7 cellular contexts compared by ENCODE assay signal in the genomic region with DNA sequence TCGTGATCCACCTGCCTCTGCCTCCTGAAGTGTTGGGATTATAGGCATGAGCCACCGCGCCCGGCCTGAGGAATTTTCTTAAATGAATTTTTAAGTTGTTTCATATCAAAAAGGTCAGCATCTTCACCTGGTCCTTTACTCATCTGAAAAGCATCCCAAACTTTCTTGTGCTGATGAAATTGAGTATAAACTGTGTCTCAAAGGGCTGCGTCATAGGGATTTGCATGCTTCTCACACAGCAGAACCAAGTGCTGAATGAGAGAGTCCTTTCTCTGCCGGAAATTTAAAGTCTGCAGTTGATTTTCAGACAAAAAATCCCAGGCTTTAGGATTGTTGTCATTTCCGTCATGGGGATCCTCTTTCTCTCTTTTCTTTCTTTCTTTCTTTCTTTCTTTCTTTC.
DNase-seq lines count a peak whose midpoint lies in the region; FAIRE-seq and TF ChIP-seq lines count a peak whose summit lies in the region.
"Not testable (repeated sequence)": the region's sequence is repeated elsewhere in the genome, so short reads cannot be mapped to it uniquely, and the experiment has no call there.

No MANE protein-coding gene starts in this region.

- H4K12ac ChIP-seq in trophoblast cell (ENCODE audit: low read depth, low read length) = not testable (repeated sequence)

- H3K27me3 ChIP-seq in Karpas-422 (ENCODE audit: low read length); bronchial epithelial cell (ENCODE audit: control insufficient read depth, insufficient read depth, low read length); trophoblast cell (ENCODE audit: insufficient read depth, low read length): not testable (repeated sequence)

- not testable (repeated sequence) for H2BK5ac ChIP-seq in trophoblast cell (ENCODE audit: low read depth, low read length, poor library complexity)

- not testable (repeated sequence) for H3K36me3 ChIP-seq in Karpas-422 (ENCODE audit: insufficient read depth, low read length); bronchial epithelial cell (ENCODE audit: control insufficient read depth, insufficient read depth, low read length); trophoblast cell (ENCODE audit: control insufficient read depth in 1 of 2, insufficient read depth in 2 of 2, low read length in 2 of 2)

- not testable (repeated sequence) for H2BK12ac ChIP-seq in trophoblast cell (ENCODE audit: low read length)

- not testable (repeated sequence) for TF ChIP-seq CTCF in AG09319 (IDR thresholded peaks at IDR 0.05; ENCODE audit: low read depth, low read length); bronchial epithelial cell (IDR thresholded peaks at IDR 0.05; ENCODE audit: insufficient read depth, low read length, severe bottlenecking); fibroblast of pulmonary artery (IDR thresholded peaks at IDR 0.05; ENCODE audit: low read length, missing control alignments)

- not testable (repeated sequence) for H3K4me3 ChIP-seq in Karpas-422 (ENCODE audit: low read length); bronchial epithelial cell (ENCODE audit: low read depth, low read length); fibroblast of pulmonary artery (replicated peaks; ENCODE audit: low read depth, low read length); trophoblast cell (ENCODE audit: low read depth, low read length)

- not testable (repeated sequence) for H3K79me1 ChIP-seq in trophoblast cell (ENCODE audit: low read length)

- H2BK120ac ChIP-seq in trophoblast cell (ENCODE audit: insufficient read depth, low read length, poor library complexity) = not testable (repeated sequence)

- H2AFZ ChIP-seq in Karpas-422 (ENCODE audit: low read length); trophoblast cell (ENCODE audit: insufficient read depth, low read length, poor library complexity): not testable (repeated sequence)

- H3K18ac ChIP-seq in trophoblast cell (ENCODE audit: low read length) = not testable (repeated sequence)

- H4K20me1 ChIP-seq in Karpas-422 (ENCODE audit: insufficient read depth, low read depth, low read length) = not testable (repeated sequence)

- FAIRE-seq in bronchial epithelial cell (lab: Jason Lieb, UNC) = not testable (repeated sequence)

- DNase-seq in AG09319 (ENCODE audit: extremely low read depth, low read depth) = peak; percentile 42
- DNase-seq in GM04503 (ENCODE audit: low read depth) = peak; percentile 29
- peak; percentile 46 for DNase-seq in Karpas-422
- DNase-seq in RKO (ENCODE audit: low spot score) = peak; percentile 17
- peak; percentile 4 for DNase-seq in bronchial epithelial cell (ENCODE audit: low read depth)
- DNase-seq in fibroblast of pulmonary artery (ENCODE audit: low read depth) = peak; percentile 7
- DNase-seq in trophoblast cell = peak; percentile 67 to 94

- H3K9ac ChIP-seq in Karpas-422 (ENCODE audit: low read length); trophoblast cell (ENCODE audit: low read length): not testable (repeated sequence)

- H3K14ac ChIP-seq in trophoblast cell (ENCODE audit: low read length) = not testable (repeated sequence)

- H3K27ac ChIP-seq in Karpas-422 (ENCODE audit: low read length); trophoblast cell (ENCODE audit: low read depth, low read length): not testable (repeated sequence)

- not testable (repeated sequence) for H4K8ac ChIP-seq in trophoblast cell (ENCODE audit: low read depth, low read length)

- H3K4ac ChIP-seq in trophoblast cell (ENCODE audit: low read depth, low read length) = not testable (repeated sequence)

- not testable (repeated sequence) for H3K79me2 ChIP-seq in Karpas-422 (ENCODE audit: low read length); trophoblast cell (ENCODE audit: control insufficient read depth, insufficient read depth, low read length, poor library complexity)

- no CpG with 5 or more reads among the region's 7 CpGs for WGBS in trophoblast cell (ENCODE audit: extremely low coverage, insufficient coverage, insufficient read length)

- H3K9me2 ChIP-seq in Karpas-422 (replicated peaks; ENCODE audit: insufficient read depth, low read length) = not testable (repeated sequence)

- H3K9me3 ChIP-seq in Karpas-422 (ENCODE audit: low read length); trophoblast cell (ENCODE audit: insufficient read depth, low read depth, low read length): not testable (repeated sequence)

- not testable (repeated sequence) for H3K4me1 ChIP-seq in Karpas-422 (ENCODE audit: low read length); trophoblast cell (ENCODE audit: control insufficient read depth in 1 of 2, insufficient read depth in 2 of 2, low read length in 2 of 2)

- H3K4me2 ChIP-seq in Karpas-422 (ENCODE audit: low read depth, low read length, poor library complexity, severe bottlenecking); trophoblast cell (ENCODE audit: low read length): not testable (repeated sequence)

- not testable (repeated sequence) for H4K91ac ChIP-seq in trophoblast cell (ENCODE audit: low read depth, low read length)

- H2AK5ac ChIP-seq in trophoblast cell (ENCODE audit: low read length) = not testable (repeated sequence)

- not testable (repeated sequence) for H3K23ac ChIP-seq in trophoblast cell (ENCODE audit: low read length)

Comparison
In these comparisons a context has a peak if more than half of its experiments do, and no peak if none do; other contexts are left out.
1. DNase-seq: peak in every context shown above with its lines; median percentile 80 in trophoblast cell; 46 in Karpas-422; 42 in AG09319; 29 in GM04503; 17 in RKO; 7 in fibroblast of pulmonary artery; 4 in bronchial epithelial cell.